Comparison of ENCODE assay signal across 21 cellular contexts in the genomic region with DNA sequence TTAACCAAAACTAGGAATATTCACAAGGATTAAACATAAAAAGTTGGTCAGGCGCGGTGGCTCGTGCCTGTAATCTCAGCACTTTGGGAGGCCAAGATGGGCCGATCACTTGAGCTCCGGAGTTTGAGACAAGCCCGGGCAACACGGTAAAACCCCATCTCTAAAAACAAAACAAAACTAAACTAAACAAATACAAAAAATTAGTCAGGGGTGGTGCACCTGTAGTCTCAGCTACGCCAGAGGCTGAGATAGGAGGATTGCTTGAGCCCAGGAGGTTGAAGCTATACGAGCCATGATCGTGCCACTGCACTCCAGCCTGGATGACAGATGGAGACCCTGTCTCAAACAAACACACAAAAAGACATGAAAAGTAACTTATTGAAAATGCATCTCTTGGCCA. TPM values are rescaled to one million over a fixed set of nuclear protein-coding genes. Genes with fewer than 3 reads are reported as not detected.
DNase-seq lines count a peak whose midpoint lies in the region; FAIRE-seq and TF ChIP-seq lines count a peak whose summit lies in the region.
"Had no signal": no experiment of that assay in that cellular context is flagged by ENCODE, and none has a peak within 500 bp of the region (broad histone marks: within the 10 kb centered on the region; RNA-seq: fewer than 3 reads in every experiment).

No MANE protein-coding gene starts in this region.

- H3K36me3 ChIP-seq in astrocyte (ENCODE audit: insufficient read depth, low read length) = no peaks in the 10 kb centered on the region
- H3K36me3 ChIP-seq: BLaER1 treated with 17β-estradiol and CSF1 and Interleukin-3, amounts not matched to agents 10 nM and 100 nM had no signal

- no peak overlapping the region for H3K9ac ChIP-seq in astrocyte (ENCODE audit: low read length)
- H3K9ac ChIP-seq: BLaER1 treated with 17β-estradiol and CSF1 and Interleukin-3, amounts not matched to agents 10 nM and 100 nM had no signal

- no peaks in the 10 kb centered on the region for H3K4me1 ChIP-seq in astrocyte (ENCODE audit: insufficient read depth, low read length)

- no peak overlapping the region for H3K4me2 ChIP-seq in astrocyte (ENCODE audit: low read length)
- H3K4me2 ChIP-seq: A549; BLaER1 treated with 17β-estradiol and CSF1 and Interleukin-3, amounts not matched to agents 10 nM and 100 nM had no signal

- H3K9me3 Mint-ChIP-seq in astrocyte (ENCODE audit: unreplicated experiment) (no peaks in the 10 kb centered on the region), neural crest cell (peaks cover 4% of the 10 kb centered on the region)
- H3K9me3 Mint-ChIP-seq: CD4-positive, alpha-beta T cell; CD8-positive, alpha-beta T cell had no signal

- H3K27me3 ChIP-seq in astrocyte (ENCODE audit: insufficient read depth, low read length) = no peaks in the 10 kb centered on the region
- H3K27me3 ChIP-seq: BLaER1 treated with 17β-estradiol and CSF1 and Interleukin-3, amounts not matched to agents 10 nM and 100 nM had no signal

- H3K4me3 Mint-ChIP-seq in astrocyte (ENCODE audit: unreplicated experiment) (peak overlapping the region; percentile 14), neural crest cell (no peak overlapping the region)
- H3K4me3 Mint-ChIP-seq: B cell; CD4-positive, alpha-beta T cell; CD8-positive, alpha-beta T cell had no signal

- H3K4me1 Mint-ChIP-seq in astrocyte (ENCODE audit: low read depth, unreplicated experiment) (peaks cover 7% of the 10 kb centered on the region), neural crest cell (peaks cover 11% of the 10 kb centered on the region)

- DNase-seq in GM12865 (ENCODE audit: low read depth) (peak; percentile 49), astrocyte (ENCODE audit: low read depth) (no peak), neural crest cell (ENCODE audit: low read depth, low spot score) (no peak), NCI-H1694 treated with DMSO at 0.1 percent for 48 hours (lab: John Stamatoyannopoulos, UW) (no peak), NCI-H2196 (lab: John Stamatoyannopoulos, UW; ENCODE audit: unreplicated experiment) (no peak)
- DNase-seq: AML-193; Caco-2; Calu3; CD4-positive, alpha-beta T cell; CD8-positive, alpha-beta T cell; DMS79 treated with DMSO at 0.1 percent for 48 hours; GF-D8 had no signal

- H4K20me1 ChIP-seq in astrocyte (ENCODE audit: insufficient read depth, low read length) = no peaks in the 10 kb centered on the region
- H4K20me1 ChIP-seq: BLaER1 treated with 17β-estradiol and CSF1 and Interleukin-3, amounts not matched to agents 10 nM and 100 nM had no signal

- H2AFZ ChIP-seq in astrocyte (ENCODE audit: low read depth, low read length) = no peak overlapping the region

- FAIRE-seq in astrocyte (lab: Jason Lieb, UNC) = no peak
- FAIRE-seq: A549, D721Med, G401.6, GM12891 had no signal

- H3K36me3 Mint-ChIP-seq in astrocyte (ENCODE audit: low read depth, unreplicated experiment) (peaks cover 2% of the 10 kb centered on the region), neural crest cell (ENCODE audit: low read depth) (no peaks in the 10 kb centered on the region)
- H3K36me3 Mint-ChIP-seq: CD8-positive, alpha-beta T cell had no signal

- H3K79me2 ChIP-seq in astrocyte (ENCODE audit: insufficient read depth, low read length) = no peaks in the 10 kb centered on the region

- no peak for TF ChIP-seq CTCF in GM12865 (IDR thresholded peaks at IDR 0.05; ENCODE audit: insufficient read depth, low read depth, low read length, missing control alignments)
- no peak for TF ChIP-seq CTCF in astrocyte (IDR thresholded peaks at IDR 0.05; ENCODE audit: insufficient read depth, low read depth, low read length)
- no peak for TF ChIP-seq CTCF in neural crest cell (conservative IDR thresholded peaks at IDR 0.05)

- H3K27me3 Mint-ChIP-seq in astrocyte (ENCODE audit: low read depth, unreplicated experiment) (no peaks in the 10 kb centered on the region), neural crest cell (ENCODE audit: low read depth) (no peaks in the 10 kb centered on the region)
- H3K27me3 Mint-ChIP-seq: CD4-positive, alpha-beta T cell had no signal

- H3K4me3 ChIP-seq in GM12865 (ENCODE audit: low read depth, low read length) (no peak overlapping the region), astrocyte (ENCODE audit: insufficient read depth, low read depth, low read length) (no peak overlapping the region)
- H3K4me3 ChIP-seq: A549; BLaER1 treated with 17β-estradiol and CSF1 and Interleukin-3, amounts not matched to agents 10 nM and 100 nM had no signal

- H3K9me3 ChIP-seq in astrocyte (ENCODE audit: insufficient read depth, low read depth, low read length) = no peaks in the 10 kb centered on the region
- H3K9me3 ChIP-seq: A549; BLaER1 treated with 17β-estradiol and CSF1 and Interleukin-3, amounts not matched to agents 10 nM and 100 nM; Caco-2 had no signal

- no peak overlapping the region for H3K27ac Mint-ChIP-seq in astrocyte (ENCODE audit: unreplicated experiment)
- H3K27ac Mint-ChIP-seq in neural crest cell (ENCODE audit: unreplicated experiment) = peak overlapping the region; percentile 19
- H3K27ac Mint-ChIP-seq: B cell; CD4-positive, alpha-beta T cell; CD8-positive, alpha-beta T cell had no signal

- no peak overlapping the region for H3K27ac ChIP-seq in astrocyte (ENCODE audit: low read depth, low read length)
- H3K27ac ChIP-seq: 22Rv1; A549; BLaER1 treated with 17β-estradiol and CSF1 and Interleukin-3, amounts not matched to agents 10 nM and 100 nM; C4-2B had no signal

RNA-seq across cellular contexts. Expression of gene PSORS1C2, which starts 3.2 kb away (rescaled TPM):
- total RNA-seq in astrocyte = not detected in 2 replicates
- not detected in 2 replicates for total RNA-seq in neural crest cell
- total RNA-seq: A172; B cell; Caco-2; Calu3; CD4-positive, alpha-beta T cell; CD8-positive, alpha-beta T cell had no signal

RNA-seq across cellular contexts. Expression of gene CDSN, which starts 15.5 kb away (rescaled TPM):
- 0.22 and 0.27 TPM in 2 replicates for total RNA-seq in astrocyte
- not detected in 2 replicates for total RNA-seq in neural crest cell
- total RNA-seq: A172; B cell; Caco-2; CD4-positive, alpha-beta T cell; CD8-positive, alpha-beta T cell had no signal

RNA-seq across cellular contexts. Expression of gene PSORS1C1, which starts 21.1 kb away (rescaled TPM):
- total RNA-seq in astrocyte (8.8 and 9.2 TPM in 2 replicates), neural crest cell (not detected in 2 replicates)
- total RNA-seq: B cell; CD4-positive, alpha-beta T cell; CD8-positive, alpha-beta T cell had no signal

RNA-seq across cellular contexts. Expression of gene CCHCR1, which starts 21.9 kb away (rescaled TPM):
- 10.2 and 11.5 TPM in 2 replicates for total RNA-seq in astrocyte
- 46.7 and 48.6 TPM in 2 replicates for total RNA-seq in neural crest cell

RNA-seq across cellular contexts. Expression of gene TCF19, which starts 22.7 kb away (rescaled TPM):
- total RNA-seq in astrocyte = 1.5 and 2.5 TPM in 2 replicates
- total RNA-seq in neural crest cell = 21.7 and 21.8 TPM in 2 replicates
